22 cellular contexts compared by ENCODE assay signal in the genomic region with DNA sequence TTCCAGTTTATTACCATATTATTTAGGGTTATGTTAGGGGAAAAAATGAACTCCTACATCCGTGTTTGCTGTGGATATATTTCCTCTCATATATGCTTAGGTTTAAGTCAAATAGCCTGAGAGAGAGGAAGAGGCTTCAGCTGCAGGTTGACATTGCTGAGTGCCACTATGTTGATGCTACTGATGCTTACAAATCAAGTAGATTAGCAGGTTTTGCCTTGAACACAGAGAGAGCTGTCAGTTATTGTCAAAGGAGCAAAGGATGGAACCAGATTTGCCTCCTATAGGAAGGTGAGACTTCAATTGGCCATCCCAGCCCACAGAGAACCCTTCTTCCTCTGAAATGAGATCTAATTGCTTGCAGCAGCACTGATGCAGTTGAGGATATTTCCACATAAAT.
"Had no signal": no experiment of that assay in that cellular context is flagged by ENCODE, and none has a peak within 500 bp of the region (broad histone marks: within the 10 kb centered on the region; RNA-seq: fewer than 3 reads in every experiment).

No MANE protein-coding gene starts in this region.

- H3K4me2 ChIP-seq: hepatocyte had no signal

- H3K4me1 ChIP-seq: heart right ventricle, left ventricle myocardium inferior, sigmoid colon, spleen, suprapubic skin, tibial artery, upper lobe of right lung had no signal

- H3K36me3 ChIP-seq: heart right ventricle, left ventricle myocardium inferior, ovary, sigmoid colon, spleen, suprapubic skin, thoracic aorta, tibial artery, upper lobe of right lung had no signal

- H2AFZ ChIP-seq: hepatocyte had no signal

- H3K27ac ChIP-seq: heart right ventricle, hepatocyte, left ventricle myocardium inferior, ovary, sigmoid colon, spleen, suprapubic skin, thoracic aorta, tibial artery, upper lobe of right lung had no signal

- H3K79me2 ChIP-seq: hepatocyte had no signal

- H3K27me3 ChIP-seq: heart right ventricle, hepatocyte, ovary, sigmoid colon, spleen, suprapubic skin, tibial artery, upper lobe of right lung had no signal

- DNase-seq: heart right ventricle; islet precursor cell; left ventricle myocardium inferior; mesendoderm; naive B cell; natural killer cell; nephron progenitor cell; ovary; right cardiac atrium; sigmoid colon; small intestine; spleen; stimulated activated CD4-positive, alpha-beta T cell treated with anti-CD3 and anti-CD28 coated beads, Interleukin-4, amount 100 ng/mL, for 24 hours; stimulated activated naive CD4-positive, alpha-beta T cell treated with Interleukin-2 at 50 U/mL for 16 hours; stimulated activated naive CD8-positive, alpha-beta T cell treated with anti-CD3 and anti-CD28 coated beads, Interleukin-15, amount 100 ng/mL, for 72 hours; tibial artery; trophoblast cell; upper lobe of right lung had no signal

- H3K4me3 ChIP-seq: heart right ventricle, hepatocyte, left ventricle myocardium inferior, lung, ovary, sigmoid colon, spleen, suprapubic skin, thoracic aorta, tibial artery, upper lobe of right lung had no signal

- H3K9me3 ChIP-seq: left ventricle myocardium inferior, ovary, sigmoid colon, spleen, suprapubic skin, thoracic aorta, tibial artery, upper lobe of right lung had no signal
